8 cellular contexts compared by ENCODE assay signal in genomic region chr2:230319211-230319862, GRCh38. TPM values are rescaled to one million over a fixed set of nuclear protein-coding genes. Genes with fewer than 3 reads are reported as not detected.
A peak's percentile ranks its signal among the peaks of the same experiment; 100 is the strongest.
DNase-seq lines count a peak whose midpoint lies in the region; ATAC-seq and TF ChIP-seq lines count a peak whose summit lies in the region.

No MANE protein-coding gene starts in this region.

- peak overlapping the region in 1 of 2 donors; percentile 72 for H3K4me3 Mint-ChIP-seq in CD14-positive monocyte
- peak overlapping the region; percentile 54 to 85 (median 77) for H3K4me3 Mint-ChIP-seq in naive thymus-derived CD4-positive, alpha-beta T cell

- in situ Hi-C loops in KBM-7 (cut with MboI; ENCODE audit: low pct_unique_long_range_greater_than_20kb, low sequenced_read_pairs): no loop called here

- peak overlapping the region; percentile 34 for H3K4me3 ChIP-seq in naive thymus-derived CD4-positive, alpha-beta T cell (ENCODE audit: low read length)

- peaks cover 0 to 5% (median 2%) of the 10 kb centered on the region in 3 donors for H3K27me3 Mint-ChIP-seq in CD14-positive monocyte (ENCODE audit: low read depth in 3 of 3)
- no peaks in the 10 kb centered on the region for H3K27me3 Mint-ChIP-seq in naive thymus-derived CD4-positive, alpha-beta T cell

- no peak for DNase-seq in CD14-positive monocyte (ENCODE audit: low spot score)
- peak; percentile 74 for DNase-seq in KBM-7
- DNase-seq in activated CD8-positive, alpha-beta memory T cell treated with anti-CD3 and anti-CD28 coated beads, Interleukin-2, amount 50 U/mL, for 24 hours (ENCODE audit: extremely low read depth): peak; percentile 30
- peak in 8 of 9 donors; percentile 56 to 94 (median 90) for DNase-seq in naive thymus-derived CD4-positive, alpha-beta T cell
- no peak for DNase-seq in NCI-H69 (lab: John Stamatoyannopoulos, UW)
- DNase-seq in NCI-H1436 (lab: John Stamatoyannopoulos, UW): no peak
- DNase-seq in A172 (ENCODE audit: low spot score): no peak

- no peak for TF ChIP-seq CTCF in CD14-positive monocyte (IDR thresholded peaks at IDR 0.05)

- H3K27me3 ChIP-seq in naive thymus-derived CD4-positive, alpha-beta T cell (ENCODE audit: control insufficient read depth in 2 of 2, insufficient read depth in 2 of 2, low read length in 2 of 2): no peaks in the 10 kb centered on the region

- peaks cover 49 to 63% of the 10 kb centered on the region in 2 donors for H3K4me1 ChIP-seq in naive thymus-derived CD4-positive, alpha-beta T cell (ENCODE audit: control insufficient read depth in 2 of 2, insufficient read depth in 2 of 2, low read length in 2 of 2)

- CTCF ChIA-PET in naive thymus-derived CD4-positive, alpha-beta T cell (lab: Charles Lee): interaction anchor here (0.6 to 0.8 kb wide), 3 partner anchors 9 to 1237 kb away, joined by 3 to 4 read pairs (median 3); no protein-coding TSS in a partner anchor

- peaks cover 6 to 20% (median 11%) of the 10 kb centered on the region in 7 donors for H3K9me3 Mint-ChIP-seq in CD14-positive monocyte
- H3K9me3 Mint-ChIP-seq in naive thymus-derived CD4-positive, alpha-beta T cell: peaks cover 0 to 7% (median 0%) of the 10 kb centered on the region in 11 donors

- H3K36me3 ChIP-seq in naive thymus-derived CD4-positive, alpha-beta T cell (ENCODE audit: control insufficient read depth in 2 of 3, insufficient read depth in 3 of 3, low read length in 3 of 3): no peaks in the 10 kb centered on the region

- POLR2A ChIA-PET in naive thymus-derived CD4-positive, alpha-beta T cell (lab: Charles Lee): interaction anchor here (0.6 to 4.4 kb wide), 13 partner anchors 8 to 114 kb away, joined by 3 to 52 read pairs (median 4); partner anchors contain the start of genes SP100, SP110, SP140 and SP140L

- H3K9me3 ChIP-seq in naive thymus-derived CD4-positive, alpha-beta T cell (ENCODE audit: control insufficient read depth in 2 of 3, low read length in 3 of 3): no peaks in the 10 kb centered on the region

- H3K4me1 Mint-ChIP-seq in CD14-positive monocyte: peaks cover 36% of the 10 kb centered on the region
- peaks cover 47 to 89% (median 83%) of the 10 kb centered on the region in 7 donors for H3K4me1 Mint-ChIP-seq in naive thymus-derived CD4-positive, alpha-beta T cell

- H3K27ac ChIP-seq in naive thymus-derived CD4-positive, alpha-beta T cell (ENCODE audit: low read depth, low read length): peak overlapping the region; percentile 72

- peak overlapping the region in 6 of 7 donors; percentile 1 to 72 (median 62) for H3K27ac Mint-ChIP-seq in CD14-positive monocyte
- peak overlapping the region; percentile 85 to 96 (median 91) for H3K27ac Mint-ChIP-seq in naive thymus-derived CD4-positive, alpha-beta T cell

- intact Hi-C loops in CD14-positive monocyte (cut with micrococcal nuclease): no loop called here
- intact Hi-C loops in naive thymus-derived CD4-positive, alpha-beta T cell (cut with micrococcal nuclease): loop anchor here (1.0 to 5.0 kb wide), 12 partner anchors 8 to 478 kb away; partner anchors contain the start of genes SP140 (in 2 of the 2), SP140L (in 2 of the 2), CAB39 (in 1 of the 2) and FBXO36 (in 1 of the 2)

- ATAC-seq in GM21367 (IDR thresholded peaks at IDR 0.05; ENCODE audit: unreplicated experiment): peak; percentile 80
- peak; percentile 96 for ATAC-seq in naive thymus-derived CD4-positive, alpha-beta T cell

- H3K36me3 Mint-ChIP-seq in CD14-positive monocyte: peaks cover 0 to 3% of the 10 kb centered on the region in 2 donors
- peaks cover 0 to 67% (median 4%) of the 10 kb centered on the region in 5 donors for H3K36me3 Mint-ChIP-seq in naive thymus-derived CD4-positive, alpha-beta T cell

RNA-seq across cellular contexts. Expression of gene SP140L, which starts 7.7 kb away (rescaled TPM):
- polyA plus RNA-seq in CD14-positive monocyte: 1 to 10 TPM; 6.5 to 8.5 TPM
- 100 to 1,000 TPM in 2 of 5 experiments, 10 to 100 TPM in 3; 62.8 to 121 (median 89.5) TPM for total RNA-seq in naive thymus-derived CD4-positive, alpha-beta T cell
- polyA plus RNA-seq in naive thymus-derived CD4-positive, alpha-beta T cell: 10 to 100 TPM; 34.1 to 42.4 TPM
- 10.4 and 13.0 TPM in 2 replicates for total RNA-seq in A172 (2014; rRNA removed; shearing (Covaris generic))

Comparison
In these comparisons a context has a peak if more than half of its experiments do, and no peak if none do; other contexts are left out.
1. DNase-seq: peak in KBM-7 (single experiment), activated CD8-positive, alpha-beta memory T cell treated with anti-CD3 and anti-CD28 coated beads, Interleukin-2, amount 50 U/mL, for 24 hours (single experiment) and naive thymus-derived CD4-positive, alpha-beta T cell (8 of 9); none in CD14-positive monocyte (single experiment), NCI-H69 (single experiment), NCI-H1436 (single experiment) and A172 (single experiment).
2. intact Hi-C loops: an anchor here in naive thymus-derived CD4-positive, alpha-beta T cell (1.0 to 5.0 kb wide); none called in CD14-positive monocyte.